16 cellular contexts compared by ENCODE assay signal in the genomic region with DNA sequence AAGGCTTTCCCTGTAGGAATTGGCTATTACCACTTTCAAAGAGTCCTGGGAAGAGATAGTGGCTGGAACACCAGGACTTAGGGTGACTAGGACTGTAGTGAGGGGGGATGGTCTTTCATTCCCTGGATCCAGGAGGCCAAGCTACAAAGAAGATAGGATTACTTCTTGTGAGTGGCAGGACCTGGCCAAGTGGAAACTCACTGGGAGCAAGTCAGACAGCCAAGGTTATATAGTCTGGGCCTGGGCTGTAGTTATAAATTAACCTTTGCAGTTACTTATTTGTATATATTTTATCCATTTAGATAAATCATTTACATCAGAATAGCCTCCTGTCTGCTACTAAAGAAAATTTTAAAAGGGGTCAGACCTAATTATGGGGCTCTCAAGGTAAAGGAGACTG.
A peak's percentile ranks its signal among the peaks of the same experiment; 100 is the strongest.
DNase-seq lines count a peak whose midpoint lies in the region; ATAC-seq and TF ChIP-seq lines count a peak whose summit lies in the region.
"Had no signal": no experiment of that assay in that cellular context is flagged by ENCODE, and none has a peak within 500 bp of the region (broad histone marks: within the 10 kb centered on the region; RNA-seq: fewer than 3 reads in every experiment).

No MANE protein-coding gene starts in this region.

- H3K9me3 ChIP-seq in WERI-Rb-1 (ENCODE audit: severe bottlenecking) (no peaks in the 10 kb centered on the region), mucosa of descending colon (no peaks in the 10 kb centered on the region)
- H3K9me3 ChIP-seq: BLaER1 treated with 17β-estradiol and CSF1 and Interleukin-3, amounts not matched to agents 10 nM and 100 nM had no signal

- H3K27ac ChIP-seq in WERI-Rb-1: no peak overlapping the region
- H3K27ac ChIP-seq: BLaER1 treated with 17β-estradiol and CSF1 and Interleukin-3, amounts not matched to agents 10 nM and 100 nM; GM23248 had no signal

- H3K27me3 ChIP-seq in WERI-Rb-1 (ENCODE audit: insufficient read depth, low read depth, severe bottlenecking): no peaks in the 10 kb centered on the region

- intact Hi-C loops in mucosa of descending colon (cut with DNase I, micrococcal nuclease): no loop called here

- DNase-seq in ACHN (peak; percentile 56), WERI-Rb-1 (peak; percentile 37), kidney tubule cell (ENCODE audit: low spot score) (peak; percentile 86), mucosa of descending colon (no peak), NCI-H2196 treated with DMSO at 0.1 percent for 48 hours (lab: John Stamatoyannopoulos, UW; ENCODE audit: unreplicated experiment) (no peak), GM10266 (ENCODE audit: extremely low spot score) (no peak), NK-92 (lab: John Stamatoyannopoulos, UW; ENCODE audit: unreplicated experiment) (no peak), GM10248 (ENCODE audit: extremely low spot score) (no peak)
- DNase-seq: 8988T; CD4-positive, CD25-positive, alpha-beta regulatory T cell; DND-41; GF-D8; GM23248 had no signal

- POLR2A ChIA-PET in GM10248 (lab: Yijun Ruan, JAX): no interaction called here

- H3K4me3 ChIP-seq in WERI-Rb-1 (ENCODE audit: low read depth, low read length) (no peak overlapping the region), mucosa of descending colon (no peak overlapping the region)
- H3K4me3 ChIP-seq: BLaER1 treated with 17β-estradiol and CSF1 and Interleukin-3, amounts not matched to agents 10 nM and 100 nM; GM12878; GM23248 had no signal

- TF ChIP-seq CTCF in WERI-Rb-1 (IDR thresholded peaks at IDR 0.05; ENCODE audit: low read depth, low read length): no peak
- no peak for TF ChIP-seq CTCF in mucosa of descending colon (IDR thresholded peaks at IDR 0.05)
- TF ChIP-seq CTCF in GM10266 (IDR thresholded peaks at IDR 0.05; ENCODE audit: control insufficient read depth, insufficient read depth, low read depth, missing control alignments): no peak
- no peak for TF ChIP-seq CTCF in GM10248 (IDR thresholded peaks at IDR 0.05; ENCODE audit: control extremely low read depth, extremely low read depth, low read depth, missing control alignments)

- in situ Hi-C loops in ACHN (cut with HindIII; ENCODE audit: low pct_ligation_motif_present, low pct_unique_long_range_greater_than_20kb, low sequenced_read_pairs): no loop called here

- peak; percentile 62 for ATAC-seq in mucosa of descending colon
- ATAC-seq: GM12878, HCT116 had no signal

- no peaks in the 10 kb centered on the region for H3K4me1 ChIP-seq in mucosa of descending colon (ENCODE audit: low read depth)

- no peaks in the 10 kb centered on the region for H3K36me3 ChIP-seq in WERI-Rb-1
- no peaks in the 10 kb centered on the region for H3K36me3 ChIP-seq in mucosa of descending colon (ENCODE audit: low read depth)
- H3K36me3 ChIP-seq: BLaER1 treated with 17β-estradiol and CSF1 and Interleukin-3, amounts not matched to agents 10 nM and 100 nM had no signal

- CTCF ChIA-PET in GM10248 (lab: Yijun Ruan, JAX): no interaction called here

Comparison
In these comparisons a context has a peak if more than half of its experiments do, and no peak if none do; other contexts are left out.
1. DNase-seq: peak in ACHN (single experiment), WERI-Rb-1 (single experiment) and kidney tubule cell (single experiment); none in mucosa of descending colon (0 of 3), NCI-H2196 treated with DMSO at 0.1 percent for 48 hours (single experiment), GM10266 (single experiment), NK-92 (single experiment) and GM10248 (single experiment).